ENCODE assay signal across 1 cellular context in the genomic region with DNA sequence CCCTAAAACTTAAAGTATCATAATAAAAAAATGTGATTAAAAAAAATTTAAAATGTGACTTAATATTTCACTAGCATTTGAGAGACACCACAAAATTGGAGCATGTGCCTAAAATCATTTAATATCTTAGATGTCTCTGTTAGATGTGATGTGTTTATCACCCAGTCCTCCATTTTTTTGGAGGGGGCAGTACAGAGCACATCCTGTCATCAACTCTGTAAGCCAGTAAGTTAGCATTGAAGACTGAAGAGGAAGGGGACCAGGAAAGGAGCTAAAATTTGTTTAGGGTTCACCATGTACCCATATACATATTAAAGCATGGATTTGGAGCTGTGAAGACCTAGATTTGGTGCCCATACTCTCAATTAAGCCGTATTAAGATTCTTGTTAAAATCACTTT.
TF ChIP-seq lines count a peak whose summit lies in the region.

No MANE protein-coding gene starts in this region.

TF ChIP-seq in HCT116, 20 proteins besides CTCF, POLR2A, EP300 and RAD21 (continued from another document):
- TF ChIP-seq, protein P1, sequence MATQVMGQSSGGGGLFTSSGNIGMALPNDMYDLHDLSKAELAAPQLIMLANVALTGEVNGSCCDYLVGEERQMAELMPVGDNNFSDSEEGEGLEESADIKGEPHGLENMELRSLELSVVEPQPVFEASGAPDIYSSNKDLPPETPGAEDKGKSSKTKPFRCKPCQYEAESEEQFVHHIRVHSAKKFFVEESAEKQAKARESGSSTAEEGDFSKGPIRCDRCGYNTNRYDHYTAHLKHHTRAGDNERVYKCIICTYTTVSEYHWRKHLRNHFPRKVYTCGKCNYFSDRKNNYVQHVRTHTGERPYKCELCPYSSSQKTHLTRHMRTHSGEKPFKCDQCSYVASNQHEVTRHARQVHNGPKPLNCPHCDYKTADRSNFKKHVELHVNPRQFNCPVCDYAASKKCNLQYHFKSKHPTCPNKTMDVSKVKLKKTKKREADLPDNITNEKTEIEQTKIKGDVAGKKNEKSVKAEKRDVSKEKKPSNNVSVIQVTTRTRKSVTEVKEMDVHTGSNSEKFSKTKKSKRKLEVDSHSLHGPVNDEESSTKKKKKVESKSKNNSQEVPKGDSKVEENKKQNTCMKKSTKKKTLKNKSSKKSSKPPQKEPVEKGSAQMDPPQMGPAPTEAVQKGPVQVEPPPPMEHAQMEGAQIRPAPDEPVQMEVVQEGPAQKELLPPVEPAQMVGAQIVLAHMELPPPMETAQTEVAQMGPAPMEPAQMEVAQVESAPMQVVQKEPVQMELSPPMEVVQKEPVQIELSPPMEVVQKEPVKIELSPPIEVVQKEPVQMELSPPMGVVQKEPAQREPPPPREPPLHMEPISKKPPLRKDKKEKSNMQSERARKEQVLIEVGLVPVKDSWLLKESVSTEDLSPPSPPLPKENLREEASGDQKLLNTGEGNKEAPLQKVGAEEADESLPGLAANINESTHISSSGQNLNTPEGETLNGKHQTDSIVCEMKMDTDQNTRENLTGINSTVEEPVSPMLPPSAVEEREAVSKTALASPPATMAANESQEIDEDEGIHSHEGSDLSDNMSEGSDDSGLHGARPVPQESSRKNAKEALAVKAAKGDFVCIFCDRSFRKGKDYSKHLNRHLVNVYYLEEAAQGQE (IDR thresholded peaks at IDR 0.05; ENCODE audit: low read depth) = no peak
- TF ChIP-seq, protein P2, sequence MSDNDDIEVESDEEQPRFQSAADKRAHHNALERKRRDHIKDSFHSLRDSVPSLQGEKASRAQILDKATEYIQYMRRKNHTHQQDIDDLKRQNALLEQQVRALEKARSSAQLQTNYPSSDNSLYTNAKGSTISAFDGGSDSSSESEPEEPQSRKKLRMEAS (IDR thresholded peaks at IDR 0.05) = no peak
- TF ChIP-seq, protein P3, sequence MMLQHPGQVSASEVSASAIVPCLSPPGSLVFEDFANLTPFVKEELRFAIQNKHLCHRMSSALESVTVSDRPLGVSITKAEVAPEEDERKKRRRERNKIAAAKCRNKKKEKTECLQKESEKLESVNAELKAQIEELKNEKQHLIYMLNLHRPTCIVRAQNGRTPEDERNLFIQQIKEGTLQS (IDR thresholded peaks at IDR 0.05) = no peak
- TF ChIP-seq FOSL1 (IDR thresholded peaks at IDR 0.05; ENCODE audit: low read depth) (no peak), JUND (IDR thresholded peaks at IDR 0.05) (no peak), CEBPB (IDR thresholded peaks at IDR 0.05; ENCODE audit: low read depth) (no peak), YY1 (IDR thresholded peaks at IDR 0.05; ENCODE audit: extremely low read depth, insufficient replicate concordance, low read depth, low read length) (no peak)
